Comparison of ENCODE assay signal across 9 cellular contexts in the genomic region with DNA sequence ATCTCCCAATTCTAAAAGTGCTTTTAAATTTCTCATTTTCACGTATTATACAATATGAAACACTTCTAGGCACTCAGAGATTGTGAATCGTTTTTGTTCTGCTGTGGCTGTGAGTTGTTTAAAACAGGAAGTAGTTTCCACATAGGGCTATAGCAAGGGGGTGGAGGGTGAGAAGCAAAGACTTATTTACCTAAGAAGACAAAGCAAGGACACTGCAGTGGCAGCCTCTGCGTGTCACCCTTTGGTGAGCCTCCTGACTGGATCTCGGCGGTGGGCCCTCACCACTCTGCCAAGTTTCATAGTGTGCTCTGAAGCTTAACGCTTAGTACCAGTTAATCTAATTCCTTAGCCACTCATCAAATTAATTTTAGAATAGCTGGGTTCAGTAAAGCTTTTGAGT. TPM values are rescaled to one million over a fixed set of nuclear protein-coding genes. Genes with fewer than 3 reads are reported as not detected.
A peak's percentile ranks its signal among the peaks of the same experiment; 100 is the strongest.
DNase-seq lines count a peak whose midpoint lies in the region; ATAC-seq and TF ChIP-seq lines count a peak whose summit lies in the region.
"Had no signal": no experiment of that assay in that cellular context is flagged by ENCODE, and none has a peak within 500 bp of the region (broad histone marks: within the 10 kb centered on the region; RNA-seq: fewer than 3 reads in every experiment).

No MANE protein-coding gene starts in this region.

- no peak overlapping the region for H3K27ac ChIP-seq in left ventricle myocardium inferior (replicated peaks)

- ATAC-seq in GM18505 (IDR thresholded peaks at IDR 0.05; ENCODE audit: unreplicated experiment) (peak; percentile 89), GM21529 (IDR thresholded peaks at IDR 0.05; ENCODE audit: unreplicated experiment) (peak; percentile 94), left ventricle myocardium superior (no peak)
- no peak for ATAC-seq in activated T-cell treated with anti-CD3 and anti-CD28 coated beads, Interleukin-2, amount 50 U/mL, for 4 hours

- peak overlapping the region; percentile 33 for H3K27ac Mint-ChIP-seq in endothelial cell (ENCODE audit: unreplicated experiment)
- H3K27ac Mint-ChIP-seq: activated naive CD8-positive, alpha-beta T cell had no signal

- no peak overlapping the region for H3K4me3 ChIP-seq in left ventricle myocardium inferior

- no peak for TF ChIP-seq CTCF in endothelial cell (IDR thresholded peaks at IDR 0.05; ENCODE audit: unreplicated experiment)
- no peak for TF ChIP-seq CTCF in left ventricle myocardium inferior (IDR thresholded peaks at IDR 0.05; ENCODE audit: borderline replicate concordance)

- in situ Hi-C loops in KBM-7 (cut with MboI; ENCODE audit: low pct_unique_long_range_greater_than_20kb, low sequenced_read_pairs), result loop anchor here (25.0 kb wide), 1 partner anchor 561 kb away; no protein-coding TSS in a partner anchor

- H3K4me3 Mint-ChIP-seq in endothelial cell (ENCODE audit: unreplicated experiment), result no peak overlapping the region
- H3K4me3 Mint-ChIP-seq in activated T-cell treated with anti-CD3 and anti-CD28 coated beads, Interleukin-2, amount 50 U/mL, for 4 hours, result no peak overlapping the region
- H3K4me3 Mint-ChIP-seq: activated naive CD8-positive, alpha-beta T cell had no signal

- H3K27me3 Mint-ChIP-seq in endothelial cell (ENCODE audit: unreplicated experiment), result peaks cover 1% of the 10 kb centered on the region
- H3K27me3 Mint-ChIP-seq in activated T-cell treated with anti-CD3 and anti-CD28 coated beads, Interleukin-2, amount 50 U/mL, for 4 hours (ENCODE audit: low read depth), result peaks cover 10% of the 10 kb centered on the region

- no peaks in the 10 kb centered on the region for H3K36me3 ChIP-seq in left ventricle myocardium inferior

- no peaks in the 10 kb centered on the region for H3K9me3 ChIP-seq in left ventricle myocardium inferior (replicated peaks)

- H3K4me1 Mint-ChIP-seq in endothelial cell (ENCODE audit: unreplicated experiment), result peaks cover 16% of the 10 kb centered on the region
- H3K4me1 Mint-ChIP-seq in activated T-cell treated with anti-CD3 and anti-CD28 coated beads, Interleukin-2, amount 50 U/mL, for 4 hours (ENCODE audit: low read depth), result peaks cover 15% of the 10 kb centered on the region

- no peaks in the 10 kb centered on the region for H3K36me3 Mint-ChIP-seq in endothelial cell (ENCODE audit: low read depth, unreplicated experiment)
- H3K36me3 Mint-ChIP-seq in activated T-cell treated with anti-CD3 and anti-CD28 coated beads, Interleukin-2, amount 50 U/mL, for 4 hours (ENCODE audit: insufficient read depth), result no peaks in the 10 kb centered on the region
- H3K36me3 Mint-ChIP-seq: activated naive CD8-positive, alpha-beta T cell had no signal

- H3K9me3 Mint-ChIP-seq in endothelial cell (ENCODE audit: unreplicated experiment), result no peaks in the 10 kb centered on the region
- H3K9me3 Mint-ChIP-seq in activated T-cell treated with anti-CD3 and anti-CD28 coated beads, Interleukin-2, amount 50 U/mL, for 4 hours, result no peaks in the 10 kb centered on the region

- intact Hi-C loops in left ventricle myocardium inferior (cut with micrococcal nuclease), result loop anchor here (10.0 kb wide), 1 partner anchor 568 kb away; no protein-coding TSS in a partner anchor
- intact Hi-C loops in left ventricle myocardium superior (cut with micrococcal nuclease), result no loop called here

- peaks cover 44% of the 10 kb centered on the region for H3K27me3 ChIP-seq in left ventricle myocardium inferior (ENCODE audit: low read depth)

- H3K4me1 ChIP-seq in left ventricle myocardium inferior, result no peaks in the 10 kb centered on the region

- peak; percentile 53 for DNase-seq in KBM-7
- DNase-seq in endothelial cell (ENCODE audit: low spot score), result no peak
- DNase-seq in activated T-cell treated with anti-CD3 and anti-CD28 coated beads, Interleukin-2, amount 50 U/mL, for 4 hours, result no peak
- no peak for DNase-seq in left ventricle myocardium inferior
- DNase-seq in left ventricle myocardium superior, result no peak
- no peak for DNase-seq in amniotic stem cell (lab: John Stamatoyannopoulos, UW)

- no peak for TF ChIP-seq POLR2A in GM18505 (IDR thresholded peaks at IDR 0.05; ENCODE audit: borderline replicate concordance, extremely low read depth, insufficient read depth, insufficient read length)

RNA-seq across cellular contexts. Expression of a gene that starts 56.8 kb away (rescaled TPM):
- total RNA-seq in endothelial cell (ENCODE audit: unreplicated experiment), result 1.8 TPM
- 1 to 10 TPM in 1 of 3 donors, under 1 TPM in 2; 0.46 to 1.4 (median 0.50) TPM for total RNA-seq in activated T-cell treated with anti-CD3 and anti-CD28 coated beads, Interleukin-2, amount 50 U/mL, for 4 hours
- total RNA-seq in left ventricle myocardium inferior, result 1.7 TPM
- 1.8 TPM for total RNA-seq in left ventricle myocardium superior

Comparison
In these comparisons a context has a peak if more than half of its experiments do, and no peak if none do; other contexts are left out.
1. ATAC-seq: peak in GM18505 (single experiment) and GM21529 (single experiment); none in activated T-cell treated with anti-CD3 and anti-CD28 coated beads, Interleukin-2, amount 50 U/mL, for 4 hours (0 of 2) and left ventricle myocardium superior (single experiment).